In genomic region chr10:6207658-6208057, GRCh38 we compare ENCODE assay signal across 1 cellular context.
A peak's percentile ranks its signal among the peaks of the same experiment; 100 is the strongest.
TF ChIP-seq lines count a peak whose summit lies in the region.

No MANE protein-coding gene starts in this region.

TF ChIP-seq in IMR-90, 13 proteins besides CTCF, POLR2A, EP300 and RAD21:
- TF ChIP-seq ELK1 (IDR thresholded peaks at IDR 0.05; ENCODE audit: borderline replicate concordance, low read depth, low read length) (no peak), CEBPB (IDR thresholded peaks at IDR 0.05; ENCODE audit: low read depth, low read length) (no peak), MAFK (IDR thresholded peaks at IDR 0.05; ENCODE audit: low read depth, low read length) (peak; percentile 12; the same call in 1 of the 2 replicates)
